Comparison of ENCODE assay signal across 22 cellular contexts in the genomic region with DNA sequence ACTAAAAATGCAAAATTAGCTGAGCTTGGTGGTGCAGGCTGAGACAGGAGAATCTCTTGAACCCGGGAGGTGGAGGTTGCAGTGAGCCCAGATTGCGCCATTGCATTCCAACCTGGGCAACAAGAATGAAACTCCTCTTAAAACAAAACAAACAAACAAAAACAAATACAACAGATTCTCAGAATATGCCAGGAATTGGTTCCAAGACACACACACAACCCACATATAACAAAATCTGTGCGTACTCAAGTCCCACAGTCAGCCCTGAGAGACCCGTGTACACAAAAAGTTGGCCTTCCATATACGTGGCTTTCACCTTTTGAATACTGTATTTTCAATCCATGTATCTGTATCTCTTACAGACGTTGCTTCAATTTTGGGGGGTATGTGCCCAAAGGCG.
"Had no signal": no experiment of that assay in that cellular context is flagged by ENCODE, and none has a peak within 500 bp of the region (broad histone marks: within the 10 kb centered on the region; RNA-seq: fewer than 3 reads in every experiment).

No MANE protein-coding gene starts in this region.

- H3K36me3 ChIP-seq: esophagus muscularis mucosa, gastroesophageal sphincter, heart right ventricle, left lung had no signal

- H3K4me1 ChIP-seq: gastroesophageal sphincter had no signal

- FAIRE-seq: colon, endometrium, endothelial cell of umbilical vein, frontal cortex, islet of Langerhans, keratinocyte had no signal

- H3K27ac Mint-ChIP-seq: effector memory CD8-positive, alpha-beta T cell; endodermal cell had no signal

- H3K36me3 Mint-ChIP-seq: memory B cell had no signal

- H3K27me3 Mint-ChIP-seq: effector memory CD8-positive, alpha-beta T cell; memory B cell had no signal

- DNase-seq: effector CD8-positive, alpha-beta T cell; effector memory CD8-positive, alpha-beta T cell; endodermal cell; foreskin keratinocyte; heart right ventricle; hippocampal formation; left cardiac atrium; left lung; left ventricle myocardium superior; mesendoderm; midbrain had no signal

- H3K9me3 ChIP-seq: esophagus muscularis mucosa, gastroesophageal sphincter, heart right ventricle, left lung had no signal

- H3K27me3 ChIP-seq: esophagus muscularis mucosa, foreskin keratinocyte, gastroesophageal sphincter, heart right ventricle, left lung had no signal

- H3K4me3 ChIP-seq: coronary artery, esophagus muscularis mucosa, gastroesophageal sphincter, heart right ventricle, left lung, lung had no signal

- ATAC-seq: effector memory CD8-positive, alpha-beta T cell; gastroesophageal sphincter; heart right ventricle had no signal

- H3K9me3 Mint-ChIP-seq: effector memory CD8-positive, alpha-beta T cell; endodermal cell had no signal

- H3K4me3 Mint-ChIP-seq: effector memory CD8-positive, alpha-beta T cell; endodermal cell; memory B cell had no signal

- H3K27ac ChIP-seq: coronary artery, esophagus muscularis mucosa, foreskin keratinocyte, gastroesophageal sphincter had no signal
